In the genomic region with DNA sequence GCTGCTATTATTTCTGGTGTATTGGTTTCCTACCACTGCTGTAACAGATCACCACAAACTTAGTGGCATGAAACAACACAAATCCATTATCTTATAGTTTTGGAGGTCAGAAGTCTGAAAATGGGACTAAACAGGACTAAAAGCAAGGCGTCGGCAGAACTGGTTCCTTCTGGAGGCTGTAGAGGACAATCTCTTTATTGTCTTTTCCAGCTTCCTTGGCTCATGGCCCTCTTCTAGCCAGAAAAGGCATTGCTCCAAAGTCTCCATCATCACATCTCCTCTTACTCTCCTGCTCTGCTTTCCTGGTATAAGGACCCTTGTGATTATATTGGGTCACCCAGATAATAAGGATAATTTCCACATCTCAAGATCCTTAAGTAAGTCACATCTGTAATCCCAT, we compare ENCODE assay signal across 26 cellular contexts.
"Had no signal": no experiment of that assay in that cellular context is flagged by ENCODE, and none has a peak within 500 bp of the region (broad histone marks: within the 10 kb centered on the region; RNA-seq: fewer than 3 reads in every experiment).

No MANE protein-coding gene starts in this region.

- H3K36me3 ChIP-seq: ascending aorta, breast epithelium, cardiac muscle cell, colonic mucosa, esophagus squamous epithelium, gastroesophageal sphincter had no signal

- H3K4me3 ChIP-seq: ascending aorta, breast epithelium, cardiac muscle cell, colonic mucosa, esophagus squamous epithelium, gastroesophageal sphincter had no signal

- H3K27me3 ChIP-seq: ascending aorta, cardiac muscle cell, colonic mucosa, esophagus squamous epithelium, gastroesophageal sphincter had no signal

- H3K9me3 ChIP-seq: ascending aorta, breast epithelium, colonic mucosa, esophagus squamous epithelium, gastroesophageal sphincter had no signal

- ATAC-seq: activated CD4-positive, alpha-beta T cell treated with anti-CD3 and anti-CD28 coated beads for 36 hours; activated CD8-positive, alpha-beta memory T cell treated with anti-CD3 and anti-CD28 coated beads, Interleukin-2, amount 10 ng/mL, durations not matched to agents 7 days and 5 days; activated CD8-positive, alpha-beta T cell treated with anti-CD3 and anti-CD28 coated beads, Interleukin-2, amount 10 ng/mL, durations not matched to agents 7 days and 5 days; activated naive CD4-positive, alpha-beta T cell treated with anti-CD3 and anti-CD28 coated beads, Interleukin-2, amount 50 U/mL, for 72 hours; activated T-cell treated with anti-CD3 and anti-CD28 coated beads, Interleukin-2, amount 50 U/mL, for 72 hours; gastroesophageal sphincter had no signal

- DNase-seq: activated CD4-positive, alpha-beta memory T cell treated with anti-CD3 and anti-CD28 coated beads for 36 hours; activated CD4-positive, alpha-beta T cell treated with anti-CD3 and anti-CD28 coated beads for 36 hours; activated CD4-positive, alpha-beta T cell treated with anti-CD3 and anti-CD28 coated beads, Interleukin-2, amount 10 ng/mL, durations not matched to agents 24 days and 14 days; activated CD4-positive, CD25-positive, alpha-beta regulatory T cell; activated CD4-positive, CD25-positive, alpha-beta regulatory T cell treated with anti-CD3 and anti-CD28 coated beads, Interleukin-2, amount 50 U/mL, for 72 hours; activated CD8-positive, alpha-beta memory T cell treated with anti-CD3 and anti-CD28 coated beads, Interleukin-2, amount 10 ng/mL, durations not matched to agents 7 days and 5 days; activated CD8-positive, alpha-beta memory T cell treated with anti-CD3 and anti-CD28 coated beads, Interleukin-2, amount 50 U/mL, for 4 hours; activated CD8-positive, alpha-beta T cell treated with anti-CD3 and anti-CD28 coated beads, Interleukin-2, amount 10 ng/mL, durations not matched to agents 7 days and 5 days; activated gamma-delta T cell; activated naive CD4-positive, alpha-beta T cell; activated naive CD4-positive, alpha-beta T cell treated with anti-CD3 and anti-CD28 coated beads, Interleukin-2, amount 10 ng/mL, durations not matched to agents 7 days and 5 days; activated naive CD8-positive, alpha-beta T cell treated with anti-CD3 and anti-CD28 coated beads, Interleukin-2, amount 10 ng/mL, durations not matched to agents 7 days and 5 days; activated T-cell treated with anti-CD3 and anti-CD28 coated beads, Interleukin-2, amount 50 U/mL, for 1 hour; activated T-cell treated with anti-CD3 and anti-CD28 coated beads, Interleukin-2, amount 50 U/mL, for 72 hours; central memory CD4-positive, alpha-beta T cell; cerebellar nuclear complex; colonic mucosa; effector CD8-positive, alpha-beta T cell; esophagus squamous epithelium; foreskin melanocyte had no signal

- H3K27ac ChIP-seq: ascending aorta, breast epithelium, cardiac muscle cell, colonic mucosa, epithelial cell of prostate, esophagus squamous epithelium, gastroesophageal sphincter had no signal

- H3K4me1 ChIP-seq: ascending aorta, breast epithelium, colonic mucosa, esophagus squamous epithelium, gastroesophageal sphincter had no signal
